ENCODE assay signal across 17 cellular contexts in the genomic region with DNA sequence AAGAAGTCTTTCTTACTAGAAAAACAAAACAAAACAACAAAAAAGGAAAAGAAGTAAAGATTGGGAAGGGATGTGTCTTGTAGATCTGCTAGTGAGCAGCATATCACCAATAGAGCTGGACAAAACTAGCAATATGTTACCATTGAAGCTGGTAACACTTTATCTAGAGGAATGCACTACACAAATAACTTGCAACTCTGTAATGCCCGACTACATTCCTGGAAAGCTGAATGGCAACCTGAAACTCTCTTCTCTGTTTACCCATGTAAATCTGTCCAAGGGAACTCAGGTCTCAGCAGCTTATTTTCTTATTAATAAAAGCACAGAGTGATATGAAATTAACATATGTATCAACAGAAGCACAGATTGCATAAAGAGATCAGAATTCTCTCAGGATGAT.
"Had no signal": no experiment of that assay in that cellular context is flagged by ENCODE, and none has a peak within 500 bp of the region (broad histone marks: within the 10 kb centered on the region; RNA-seq: fewer than 3 reads in every experiment).

No MANE protein-coding gene starts in this region.

- H3K27ac Mint-ChIP-seq: endodermal cell, mesothelial cell of epicardium, natural killer cell had no signal

- H3K4me1 Mint-ChIP-seq: endodermal cell, natural killer cell, neural crest cell had no signal

- H3K27ac ChIP-seq: coronary artery, foreskin keratinocyte, right atrium auricular region, sigmoid colon, vagina had no signal

- FAIRE-seq: endothelial cell of umbilical vein, small intestine had no signal

- H3K36me3 Mint-ChIP-seq: mesothelial cell of epicardium, natural killer cell had no signal

- H3K4me1 ChIP-seq: foreskin keratinocyte, right atrium auricular region, sigmoid colon, vagina had no signal

- H3K4me3 ChIP-seq: coronary artery, right atrium auricular region, sigmoid colon, vagina had no signal

- H3K27me3 ChIP-seq: foreskin keratinocyte, right atrium auricular region, sigmoid colon, vagina had no signal

- H3K9me3 ChIP-seq: right atrium auricular region, sigmoid colon, vagina had no signal

- ATAC-seq: foreskin keratinocyte, left colon, natural killer cell had no signal

- H3K9me3 Mint-ChIP-seq: endodermal cell had no signal

- DNase-seq: effector CD4-positive, alpha-beta T cell; endodermal cell; erythroblast; foreskin keratinocyte; left colon; natural killer cell; posterior cingulate gyrus; sigmoid colon; small intestine; stimulated activated CD4-positive, alpha-beta T cell treated with anti-CD3 and anti-CD28 coated beads, Interleukin-2, amount 100 ng/mL, for 48 hours; stimulated activated naive CD4-positive, alpha-beta T cell treated with Interleukin-2 at 50 U/mL for 16 hours had no signal

- H3K36me3 ChIP-seq: right atrium auricular region, sigmoid colon, vagina had no signal

- H3K4me3 Mint-ChIP-seq: endodermal cell, mesothelial cell of epicardium, natural killer cell, neural crest cell had no signal
